Comparison of ENCODE assay signal across 9 cellular contexts in genomic region chr5:160370713-160371034, GRCh38. TPM values are rescaled to one million over a fixed set of nuclear protein-coding genes. Genes with fewer than 3 reads are reported as not detected.
A peak's percentile ranks its signal among the peaks of the same experiment; 100 is the strongest.
DNase-seq lines count a peak whose midpoint lies in the region; ATAC-seq and TF ChIP-seq lines count a peak whose summit lies in the region.
"Had no signal": no experiment of that assay in that cellular context is flagged by ENCODE, and none has a peak within 500 bp of the region (broad histone marks: within the 10 kb centered on the region; RNA-seq: fewer than 3 reads in every experiment).

No MANE protein-coding gene starts in this region.

- no peak overlapping the region for H3K27ac Mint-ChIP-seq in activated T-cell treated with anti-CD3 and anti-CD28 coated beads, Interleukin-2, amount 50 U/mL, for 72 hours
- no peak overlapping the region for H3K27ac Mint-ChIP-seq in chondrocyte (ENCODE audit: unreplicated experiment)
- peak overlapping the region; percentile 28 for H3K27ac Mint-ChIP-seq in mesothelial cell of epicardium

- H3K9me3 Mint-ChIP-seq in activated T-cell treated with anti-CD3 and anti-CD28 coated beads, Interleukin-2, amount 50 U/mL, for 72 hours = no peaks in the 10 kb centered on the region
- H3K9me3 Mint-ChIP-seq in chondrocyte (ENCODE audit: low read depth) (peaks cover 9% of the 10 kb centered on the region), mesothelial cell of epicardium (peaks cover 12% of the 10 kb centered on the region)

- H3K27ac ChIP-seq in upper lobe of left lung = peak overlapping the region in 1 of 4 donors; percentile 65

- H3K4me1 ChIP-seq in upper lobe of left lung = peaks cover 0 to 14% (median 7%) of the 10 kb centered on the region in 4 donors

- H3K4me3 Mint-ChIP-seq in activated T-cell treated with anti-CD3 and anti-CD28 coated beads, Interleukin-2, amount 50 U/mL, for 72 hours = peak overlapping the region; percentile 44 to 61
- peak overlapping the region; percentile 69 for H3K4me3 Mint-ChIP-seq in chondrocyte (ENCODE audit: unreplicated experiment)
- peak overlapping the region; percentile 61 for H3K4me3 Mint-ChIP-seq in mesothelial cell of epicardium

- H3K36me3 ChIP-seq in upper lobe of left lung = no peaks in the 10 kb centered on the region

- TF ChIP-seq POLR2A in upper lobe of left lung (IDR thresholded peaks at IDR 0.05) = no peak

- H3K36me3 Mint-ChIP-seq in activated T-cell treated with anti-CD3 and anti-CD28 coated beads, Interleukin-2, amount 50 U/mL, for 72 hours (ENCODE audit: insufficient read depth in 2 of 2) = peaks cover 3% of the 10 kb centered on the region in 2 donors
- peaks cover 10% of the 10 kb centered on the region for H3K36me3 Mint-ChIP-seq in chondrocyte (ENCODE audit: low read depth)
- peaks cover 3% of the 10 kb centered on the region for H3K36me3 Mint-ChIP-seq in mesothelial cell of epicardium

- peak overlapping the region; percentile 47 to 58 (median 56) for H3K4me3 ChIP-seq in upper lobe of left lung

- ATAC-seq in activated T-cell treated with anti-CD3 and anti-CD28 coated beads, Interleukin-2, amount 50 U/mL, for 72 hours (replicated peaks in 1 of 2) = no peak
- ATAC-seq in upper lobe of left lung (ENCODE audit: low FRiP score in 2 of 2) (no peak), GM19324 (IDR thresholded peaks at IDR 0.05; ENCODE audit: low FRiP score, unreplicated experiment) (no peak), GM21825 (IDR thresholded peaks at IDR 0.05; ENCODE audit: unreplicated experiment) (no peak)

- peaks cover 82% of the 10 kb centered on the region for H3K27me3 Mint-ChIP-seq in activated T-cell treated with anti-CD3 and anti-CD28 coated beads, Interleukin-2, amount 50 U/mL, for 72 hours (ENCODE audit: low read depth)
- H3K27me3 Mint-ChIP-seq in chondrocyte (ENCODE audit: low read depth) (peaks cover 37% of the 10 kb centered on the region), mesothelial cell of epicardium (ENCODE audit: low read depth) (peaks cover 67% of the 10 kb centered on the region)

- H3K4me1 Mint-ChIP-seq in activated T-cell treated with anti-CD3 and anti-CD28 coated beads, Interleukin-2, amount 50 U/mL, for 72 hours (ENCODE audit: low read depth) = peaks cover 12% of the 10 kb centered on the region
- H3K4me1 Mint-ChIP-seq in chondrocyte (ENCODE audit: low read depth) (peaks cover 10% of the 10 kb centered on the region), mesothelial cell of epicardium (peaks cover 8% of the 10 kb centered on the region)

- no peak for TF ChIP-seq CTCF in chondrocyte (IDR thresholded peaks at IDR 0.05)
- no peak for TF ChIP-seq CTCF in mesothelial cell of epicardium (IDR thresholded peaks at IDR 0.05; ENCODE audit: unreplicated experiment)
- TF ChIP-seq CTCF in upper lobe of left lung (IDR thresholded peaks at IDR 0.05) = no peak

- DNase-seq in activated T-cell treated with anti-CD3 and anti-CD28 coated beads, Interleukin-2, amount 50 U/mL, for 72 hours = no peak
- DNase-seq in activated T-cell treated with anti-CD3 and anti-CD28 coated beads for 4 hours (no peak), chondrocyte (ENCODE audit: low spot score) (no peak), mesothelial cell of epicardium (ENCODE audit: low spot score in 2 of 2, unreplicated experiment in 2 of 2) (no peak), upper lobe of left lung (no peak), KG1 (lab: John Stamatoyannopoulos, UW) (no peak)
- DNase-seq: NCI-H2081 had no signal

- H3K9me3 ChIP-seq in upper lobe of left lung = no peaks in the 10 kb centered on the region

- 53 to 56% methylated on average over 12 of the region's 12 CpGs for WGBS in upper lobe of left lung, 2 donors

- TF ChIP-seq EP300 in upper lobe of left lung (IDR thresholded peaks at IDR 0.05) = no peak

- H3K27me3 ChIP-seq in upper lobe of left lung = no peaks in the 10 kb centered on the region

RNA-seq across cellular contexts. Expression of gene C1QTNF2, which starts 0.2 kb away (rescaled TPM):
- total RNA-seq in activated T-cell treated with anti-CD3 and anti-CD28 coated beads, Interleukin-2, amount 50 U/mL, for 72 hours = not detected
- 0.34 to 0.62 TPM (median 0.59 TPM) in 3 replicates for total RNA-seq in chondrocyte
- 1.3 to 1.8 TPM (median 1.4 TPM) in 3 replicates for total RNA-seq in mesothelial cell of epicardium
- total RNA-seq in upper lobe of left lung = 1 to 10 TPM in 1 of 6 donors, under 1 TPM in 4, not detected in 1; 0.39 to 3.1 (median 0.61) TPM

RNA-seq across cellular contexts. Expression of gene FAM200C, which starts 29.2 kb away (rescaled TPM):
- total RNA-seq in activated T-cell treated with anti-CD3 and anti-CD28 coated beads, Interleukin-2, amount 50 U/mL, for 72 hours = under 1 TPM; 0.46 to 0.89 TPM
- total RNA-seq in chondrocyte (3.9 to 7.2 TPM (median 4.1 TPM) in 3 replicates), mesothelial cell of epicardium (5.8 to 6.6 TPM (median 6.0 TPM) in 3 replicates), upper lobe of left lung (1 to 10 TPM in 5 of 6 donors, under 1 TPM in 1; 0.76 to 4.2 (median 3.2) TPM)

RNA-seq across cellular contexts. Expression of gene SLU7, which starts 48.2 kb away (rescaled TPM):
- total RNA-seq in activated T-cell treated with anti-CD3 and anti-CD28 coated beads, Interleukin-2, amount 50 U/mL, for 72 hours = 10 to 100 TPM; 50.9 to 55.7 TPM
- 29.5 to 36.4 TPM (median 32.4 TPM) in 3 replicates for total RNA-seq in chondrocyte
- 35.8 to 39.0 TPM (median 36.9 TPM) in 3 replicates for total RNA-seq in mesothelial cell of epicardium
- 100 to 1,000 TPM in 2 of 6 donors, 10 to 100 TPM in 4; 26.7 to 115 (median 60.7) TPM for total RNA-seq in upper lobe of left lung

RNA-seq across cellular contexts. Expression of gene PTTG1, which starts 51.0 kb away (rescaled TPM):
- total RNA-seq in activated T-cell treated with anti-CD3 and anti-CD28 coated beads, Interleukin-2, amount 50 U/mL, for 72 hours = 100 to 1,000 TPM; 112 to 137 TPM
- total RNA-seq in chondrocyte = 8.6 to 19.7 TPM (median 15.5 TPM) in 3 replicates
- total RNA-seq in mesothelial cell of epicardium = 42.6 to 43.3 TPM (median 42.7 TPM) in 3 replicates
- 10 to 100 TPM in 3 of 6 donors, 1 to 10 TPM in 3; 4.3 to 34.8 (median 9.6) TPM for total RNA-seq in upper lobe of left lung

RNA-seq across cellular contexts. Expression of gene CCNJL, which starts 58.3 kb away (rescaled TPM):
- total RNA-seq in activated T-cell treated with anti-CD3 and anti-CD28 coated beads, Interleukin-2, amount 50 U/mL, for 72 hours = not detected
- 4.7 to 11.4 TPM (median 10.0 TPM) in 3 replicates for total RNA-seq in chondrocyte
- 8.2 to 9.7 TPM (median 8.9 TPM) in 3 replicates for total RNA-seq in mesothelial cell of epicardium
- 10 to 100 TPM; 15.6 to 25.2 (median 21.2) TPM for total RNA-seq in upper lobe of left lung
